ENCODE assay signal across 19 cellular contexts in genomic region chr2:36886664-36887063, GRCh38.
A peak's percentile ranks its signal among the peaks of the same experiment; 100 is the strongest.
DNase-seq lines count a peak whose midpoint lies in the region; ATAC-seq and TF ChIP-seq lines count a peak whose summit lies in the region.
"Had no signal": no experiment of that assay in that cellular context is flagged by ENCODE, and none has a peak within 500 bp of the region (broad histone marks: within the 10 kb centered on the region; RNA-seq: fewer than 3 reads in every experiment).

No MANE protein-coding gene starts in this region.

- H3K36me3 ChIP-seq in right lobe of liver (peaks cover 0 to 12% (median 0%) of the 10 kb centered on the region in 4 donors), SJCRH30 (peaks cover 26% of the 10 kb centered on the region)

- H3K4me1 ChIP-seq in right lobe of liver = no peaks in the 10 kb centered on the region
- H3K4me1 ChIP-seq in SJCRH30 = peaks cover 4% of the 10 kb centered on the region

- H3K27me3 ChIP-seq in right lobe of liver = no peaks in the 10 kb centered on the region
- no peaks in the 10 kb centered on the region for H3K27me3 ChIP-seq in SJCRH30

- no peak for TF ChIP-seq POLR2A in right lobe of liver (IDR thresholded peaks at IDR 0.05)

- no peaks in the 10 kb centered on the region for H3K9me3 Mint-ChIP-seq in central memory CD8-positive, alpha-beta T cell
- H3K9me3 Mint-ChIP-seq: CD14-positive monocyte, H9, T-cell had no signal

- H3K27me3 Mint-ChIP-seq in central memory CD8-positive, alpha-beta T cell = no peaks in the 10 kb centered on the region
- H3K27me3 Mint-ChIP-seq: T-cell had no signal

- H3K27ac ChIP-seq in right lobe of liver (no peak overlapping the region), SJCRH30 (no peak overlapping the region)

- peaks cover 30% of the 10 kb centered on the region for H3K36me3 Mint-ChIP-seq in central memory CD8-positive, alpha-beta T cell (ENCODE audit: insufficient read depth)

- no peak for TF ChIP-seq CTCF in foreskin fibroblast (IDR thresholded peaks at IDR 0.05; ENCODE audit: low read depth, low read length)
- TF ChIP-seq CTCF in right lobe of liver (IDR thresholded peaks at IDR 0.05) = no peak

- peaks cover 5% of the 10 kb centered on the region for H3K4me1 Mint-ChIP-seq in central memory CD8-positive, alpha-beta T cell
- H3K4me1 Mint-ChIP-seq: H9 had no signal

- H3K9me3 ChIP-seq in right lobe of liver = no peaks in the 10 kb centered on the region
- H3K9me3 ChIP-seq in SJCRH30 (replicated peaks) = no peaks in the 10 kb centered on the region

- no peak overlapping the region for H3K4me3 ChIP-seq in foreskin fibroblast (ENCODE audit: low read depth in 1 of 2, low read length in 2 of 2)
- no peak overlapping the region for H3K4me3 ChIP-seq in right lobe of liver
- no peak overlapping the region for H3K4me3 ChIP-seq in SJCRH30
- H3K4me3 ChIP-seq: K562 had no signal

- intact Hi-C loops in right lobe of liver (cut with DNase I) = no loop called here

- H3K4me3 Mint-ChIP-seq in central memory CD8-positive, alpha-beta T cell = no peak overlapping the region
- H3K4me3 Mint-ChIP-seq: CD14-positive monocyte, H9, T-cell had no signal

- 100% methylated on average over 1 of the region's 1 CpG for WGBS in right lobe of liver (ENCODE audit: insufficient coverage, low coverage, low lambda C conversion rate, missing lambda C conversion rate)

- DNase-seq in EH (ENCODE audit: low read depth) (peak; percentile 10), HCEC 1CT (peak; percentile 50), foreskin fibroblast (peak; percentile 21 to 64), SIG-M5 treated with dmso at 0.1 percent for 504 hours (lab: John Stamatoyannopoulos, UW; ENCODE audit: unreplicated experiment) (no peak), NCI-H2107 (lab: John Stamatoyannopoulos, UW) (no peak), right lobe of liver (no peak), SJCRH30 (no peak)
- no peak for DNase-seq in central memory CD8-positive, alpha-beta T cell (ENCODE audit: low spot score in 2 of 2)
- DNase-seq: H9, NCI-H1105 treated with DMSO at 0.1 percent for 48 hours, NCI-H1694 treated with DMSO at 0.1 percent for 48 hours, NCI-H524, NCI-H82, OCI-M1, SHP77, T-cell had no signal

- no peak for ATAC-seq in central memory CD8-positive, alpha-beta T cell (replicated peaks; ENCODE audit: extremely low read depth, poor library complexity, severe bottlenecking)
- ATAC-seq in right lobe of liver = no peak
- ATAC-seq: K562, SK-N-SH treated with all-trans-retinoic acid at 6 μM for 48 hours, T-cell had no signal

- peak overlapping the region; percentile 68 for H3K27ac Mint-ChIP-seq in central memory CD8-positive, alpha-beta T cell (ENCODE audit: low read depth)
- H3K27ac Mint-ChIP-seq: CD14-positive monocyte, T-cell had no signal

Comparison
In these comparisons a context has a peak if more than half of its experiments do, and no peak if none do; other contexts are left out.
1. DNase-seq: peak in EH (single experiment), HCEC 1CT (single experiment) and foreskin fibroblast (2 of 2); none in central memory CD8-positive, alpha-beta T cell (0 of 2), SIG-M5 treated with dmso at 0.1 percent for 504 hours (single experiment), NCI-H2107 (single experiment), right lobe of liver (0 of 3) and SJCRH30 (0 of 2).